In genomic region chr16:61616088-61616487, GRCh38 we compare ENCODE assay signal across 36 cellular contexts.
"Had no signal": no experiment of that assay in that cellular context is flagged by ENCODE, and none has a peak within 500 bp of the region (broad histone marks: within the 10 kb centered on the region; RNA-seq: fewer than 3 reads in every experiment).

No MANE protein-coding gene starts in this region.

- H3K27ac ChIP-seq: adrenal gland, body of pancreas, brain microvascular endothelial cell, breast epithelium, VCaP had no signal

- H3K27me3 Mint-ChIP-seq: activated B cell treated with CpG ODN at 0.5 μM for 24 hours; activated CD4-positive, alpha-beta memory T cell treated with anti-CD3 and anti-CD28 coated beads for 36 hours; activated CD4-positive, alpha-beta T cell treated with anti-CD3 and anti-CD28 coated beads, Interleukin-2, amount 10 ng/mL, durations not matched to agents 24 days and 14 days; activated CD8-positive, alpha-beta T cell treated with anti-CD3 and anti-CD28 coated beads for 36 hours; activated naive CD8-positive, alpha-beta T cell treated with anti-CD3 and anti-CD28 coated beads for 36 hours; activated T-helper 17 cell treated with anti-CD3 and anti-CD28 coated beads, Interleukin-2, amount 50 U/mL, for 72 hours had no signal

- ATAC-seq: activated CD8-positive, alpha-beta T cell treated with anti-CD3 and anti-CD28 coated beads for 36 hours; activated naive CD4-positive, alpha-beta T cell treated with anti-CD3 and anti-CD28 coated beads, Interleukin-2, amount 50 U/mL, for 72 hours; activated T-cell treated with anti-CD3 and anti-CD28 coated beads, Interleukin-2, amount 50 U/mL, for 4 hours; activated T-cell treated with anti-CD3 and anti-CD28 coated beads, Interleukin-2, amount 50 U/mL, for 72 hours; activated T-helper 17 cell treated with anti-CD3 and anti-CD28 coated beads, Interleukin-2, amount 50 U/mL, for 72 hours; body of pancreas had no signal

- H3K4me3 Mint-ChIP-seq: activated B cell treated with CpG ODN at 0.5 μM for 24 hours; activated CD4-positive, alpha-beta memory T cell treated with anti-CD3 and anti-CD28 coated beads for 36 hours; activated CD4-positive, alpha-beta T cell treated with anti-CD3 and anti-CD28 coated beads, Interleukin-2, amount 10 ng/mL, durations not matched to agents 24 days and 14 days; activated CD8-positive, alpha-beta T cell treated with anti-CD3 and anti-CD28 coated beads for 36 hours; activated naive CD4-positive, alpha-beta T cell treated with anti-CD3 and anti-CD28 coated beads for 36 hours; activated naive CD8-positive, alpha-beta T cell treated with anti-CD3 and anti-CD28 coated beads for 36 hours; activated T-cell treated with anti-CD3 and anti-CD28 coated beads, Interleukin-2, amount 50 U/mL, for 4 hours; activated T-cell treated with anti-CD3 and anti-CD28 coated beads, Interleukin-2, amount 50 U/mL, for 72 hours; activated T-helper 1 cell treated with anti-CD3 and anti-CD28 coated beads, Interleukin-12 subunit alpha, Interleukin-12 subunit beta, Interleukin-2, Interleukin-4 antibody, amounts not matched to agents 30 ng/mL and 10 ng/mL and 1 ng/mL, durations not matched to agents 14 hours and 24 hours and 36 hours; activated T-helper 17 cell treated with anti-CD3 and anti-CD28 coated beads, Interleukin-2, amount 50 U/mL, for 72 hours; T-helper 1 cell treated with Interleukin-12 subunit alpha and Interleukin-12 subunit beta and Interleukin-4 antibody, amounts not matched to agents 30 μg/mL and 1 μg/mL, for 36 hours; T-helper 2 cell treated with Interferon-gamma antibody and Interleukin-4, amounts not matched to agents 5 μg/mL and 100 μg/mL, for 36 hours had no signal

- H3K9me3 ChIP-seq: adrenal gland, body of pancreas, breast epithelium had no signal

- DNase-seq: activated B cell treated with CpG ODN at 0.5 μM for 24 hours; activated CD4-positive, alpha-beta memory T cell treated with anti-CD3 and anti-CD28 coated beads for 36 hours; activated CD4-positive, alpha-beta T cell treated with anti-CD3 and anti-CD28 coated beads for 4 hours; activated CD4-positive, alpha-beta T cell treated with anti-CD3 and anti-CD28 coated beads, Interleukin-2, amount 10 ng/mL, durations not matched to agents 24 days and 14 days; activated CD4-positive, alpha-beta T cell treated with anti-CD3 and anti-CD28 coated beads, Interleukin-2, amount 50 U/mL, for 1 hour; activated CD4-positive, alpha-beta T cell treated with anti-CD3 and anti-CD28 coated beads, Interleukin-2, amount 50 U/mL, for 4 hours; activated CD4-positive, CD25-positive, alpha-beta regulatory T cell treated with anti-CD3 and anti-CD28 coated beads, Interleukin-2, amount 50 U/mL, for 72 hours; activated CD8-positive, alpha-beta memory T cell treated with anti-CD3 and anti-CD28 coated beads, Interleukin-2, amount 50 U/mL, for 4 hours; activated CD8-positive, alpha-beta T cell treated with anti-CD3 and anti-CD28 coated beads for 36 hours; activated effector memory CD4-positive, alpha-beta T cell treated with anti-CD3 and anti-CD28 coated beads, Interleukin-2, amount 50 U/mL, for 16 hours; activated gamma-delta T cell treated with Interleukin-2 at 50 U/mL for 16 hours; activated naive CD4-positive, alpha-beta T cell; activated naive CD4-positive, alpha-beta T cell treated with anti-CD3 and anti-CD28 coated beads for 36 hours; activated naive CD4-positive, alpha-beta T cell treated with anti-CD3 and anti-CD28 coated beads, Interleukin-2, amount 50 U/mL, for 16 hours; activated naive CD8-positive, alpha-beta T cell treated with anti-CD3 and anti-CD28 coated beads for 36 hours; activated T-cell treated with anti-CD3 and anti-CD28 coated beads for 4 hours; activated T-cell treated with anti-CD3 and anti-CD28 coated beads, Interleukin-2, amount 50 U/mL, for 1 hour; activated T-cell treated with anti-CD3 and anti-CD28 coated beads, Interleukin-2, amount 50 U/mL, for 4 hours; activated T-cell treated with anti-CD3 and anti-CD28 coated beads, Interleukin-2, amount 50 U/mL, for 72 hours; adrenal gland; amniotic stem cell; aorta; body of pancreas; brain microvascular endothelial cell; central memory CD4-positive, alpha-beta T cell; T-helper 2 cell; T-helper 9 cell had no signal

- H3K4me1 Mint-ChIP-seq: activated B cell treated with CpG ODN at 0.5 μM for 24 hours; activated CD4-positive, alpha-beta T cell treated with anti-CD3 and anti-CD28 coated beads, Interleukin-2, amount 10 ng/mL, durations not matched to agents 24 days and 14 days; activated naive CD8-positive, alpha-beta T cell treated with anti-CD3 and anti-CD28 coated beads for 36 hours; activated T-helper 17 cell treated with anti-CD3 and anti-CD28 coated beads, Interleukin-2, amount 50 U/mL, for 72 hours had no signal

- H3K36me3 Mint-ChIP-seq: activated CD4-positive, alpha-beta memory T cell treated with anti-CD3 and anti-CD28 coated beads for 36 hours; activated naive CD8-positive, alpha-beta T cell treated with anti-CD3 and anti-CD28 coated beads for 36 hours had no signal

- H3K27me3 ChIP-seq: adrenal gland, body of pancreas, brain microvascular endothelial cell, breast epithelium had no signal

- FAIRE-seq: astrocyte, TTC549 had no signal

- H3K4me3 ChIP-seq: adrenal gland, body of pancreas, breast epithelium had no signal

- H3K4me1 ChIP-seq: adrenal gland, body of pancreas, breast epithelium had no signal

- H3K27ac Mint-ChIP-seq: activated B cell treated with CpG ODN at 0.5 μM for 24 hours; activated CD4-positive, alpha-beta memory T cell treated with anti-CD3 and anti-CD28 coated beads for 36 hours; activated CD4-positive, alpha-beta T cell treated with anti-CD3 and anti-CD28 coated beads, Interleukin-2, amount 10 ng/mL, durations not matched to agents 24 days and 14 days; activated CD8-positive, alpha-beta T cell treated with anti-CD3 and anti-CD28 coated beads for 36 hours; activated naive CD4-positive, alpha-beta T cell treated with anti-CD3 and anti-CD28 coated beads for 36 hours; activated naive CD4-positive, alpha-beta T cell treated with anti-CD3 and anti-CD28 coated beads, Interleukin-2, amount 50 U/mL, for 72 hours; activated naive CD8-positive, alpha-beta T cell treated with anti-CD3 and anti-CD28 coated beads for 36 hours; activated T-cell treated with anti-CD3 and anti-CD28 coated beads, Interleukin-2, amount 50 U/mL, for 72 hours; activated T-helper 1 cell treated with anti-CD3 and anti-CD28 coated beads, Interleukin-12 subunit alpha, Interleukin-12 subunit beta, Interleukin-2, Interleukin-4 antibody, amounts not matched to agents 30 ng/mL and 10 ng/mL and 1 ng/mL, durations not matched to agents 14 hours and 24 hours and 36 hours; activated T-helper 17 cell treated with anti-CD3 and anti-CD28 coated beads, Interleukin-2, amount 50 U/mL, for 72 hours; T-helper 1 cell treated with Interleukin-12 subunit alpha and Interleukin-12 subunit beta and Interleukin-4 antibody, amounts not matched to agents 30 μg/mL and 1 μg/mL, for 36 hours; T-helper 2 cell treated with Interferon-gamma antibody and Interleukin-4, amounts not matched to agents 5 μg/mL and 100 μg/mL, for 36 hours had no signal

- H3K36me3 ChIP-seq: adrenal gland, brain microvascular endothelial cell, breast epithelium had no signal
